In the genomic region with DNA sequence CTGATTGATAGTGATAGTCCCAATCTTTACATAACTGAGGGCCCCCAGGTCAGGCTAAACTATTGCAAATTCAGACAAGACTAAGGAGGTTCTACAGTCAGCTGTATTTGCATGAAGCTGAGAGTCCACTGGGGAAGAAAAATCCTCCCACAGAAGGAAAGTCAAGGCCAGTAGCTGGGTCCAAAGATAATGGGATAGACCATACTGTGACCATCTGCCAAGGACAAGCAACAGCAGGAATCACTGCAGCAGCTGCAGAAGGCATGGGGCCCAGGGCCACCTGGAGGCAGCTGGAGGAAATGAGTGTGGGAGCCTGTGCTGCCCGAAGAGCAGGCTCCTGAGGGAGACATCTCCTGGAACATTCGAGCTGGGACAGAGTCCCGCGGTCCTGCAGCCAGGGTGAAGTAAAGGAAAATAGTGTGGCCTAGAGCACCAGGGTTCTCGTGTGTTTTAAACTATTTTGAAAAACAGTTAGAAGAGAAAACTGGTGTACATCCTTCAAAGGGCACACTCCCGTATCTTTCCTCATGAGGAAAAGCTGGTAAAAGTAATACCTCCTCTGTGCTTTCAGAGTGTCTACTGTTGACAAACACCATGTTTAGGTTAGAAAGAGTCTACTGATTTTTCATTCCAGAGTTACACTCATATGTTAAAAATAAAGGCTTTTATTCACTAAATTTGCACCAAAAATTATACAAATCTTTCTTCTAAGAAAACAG, we compare ENCODE assay signal across 1 cellular context.
TF ChIP-seq lines count a peak whose summit lies in the region.

No MANE protein-coding gene starts in this region.

TF ChIP-seq in HepG2, 621 proteins besides CTCF, POLR2A, EP300 and RAD21 (continued from another document and continues in another):
- TF ChIP-seq, protein P1, sequence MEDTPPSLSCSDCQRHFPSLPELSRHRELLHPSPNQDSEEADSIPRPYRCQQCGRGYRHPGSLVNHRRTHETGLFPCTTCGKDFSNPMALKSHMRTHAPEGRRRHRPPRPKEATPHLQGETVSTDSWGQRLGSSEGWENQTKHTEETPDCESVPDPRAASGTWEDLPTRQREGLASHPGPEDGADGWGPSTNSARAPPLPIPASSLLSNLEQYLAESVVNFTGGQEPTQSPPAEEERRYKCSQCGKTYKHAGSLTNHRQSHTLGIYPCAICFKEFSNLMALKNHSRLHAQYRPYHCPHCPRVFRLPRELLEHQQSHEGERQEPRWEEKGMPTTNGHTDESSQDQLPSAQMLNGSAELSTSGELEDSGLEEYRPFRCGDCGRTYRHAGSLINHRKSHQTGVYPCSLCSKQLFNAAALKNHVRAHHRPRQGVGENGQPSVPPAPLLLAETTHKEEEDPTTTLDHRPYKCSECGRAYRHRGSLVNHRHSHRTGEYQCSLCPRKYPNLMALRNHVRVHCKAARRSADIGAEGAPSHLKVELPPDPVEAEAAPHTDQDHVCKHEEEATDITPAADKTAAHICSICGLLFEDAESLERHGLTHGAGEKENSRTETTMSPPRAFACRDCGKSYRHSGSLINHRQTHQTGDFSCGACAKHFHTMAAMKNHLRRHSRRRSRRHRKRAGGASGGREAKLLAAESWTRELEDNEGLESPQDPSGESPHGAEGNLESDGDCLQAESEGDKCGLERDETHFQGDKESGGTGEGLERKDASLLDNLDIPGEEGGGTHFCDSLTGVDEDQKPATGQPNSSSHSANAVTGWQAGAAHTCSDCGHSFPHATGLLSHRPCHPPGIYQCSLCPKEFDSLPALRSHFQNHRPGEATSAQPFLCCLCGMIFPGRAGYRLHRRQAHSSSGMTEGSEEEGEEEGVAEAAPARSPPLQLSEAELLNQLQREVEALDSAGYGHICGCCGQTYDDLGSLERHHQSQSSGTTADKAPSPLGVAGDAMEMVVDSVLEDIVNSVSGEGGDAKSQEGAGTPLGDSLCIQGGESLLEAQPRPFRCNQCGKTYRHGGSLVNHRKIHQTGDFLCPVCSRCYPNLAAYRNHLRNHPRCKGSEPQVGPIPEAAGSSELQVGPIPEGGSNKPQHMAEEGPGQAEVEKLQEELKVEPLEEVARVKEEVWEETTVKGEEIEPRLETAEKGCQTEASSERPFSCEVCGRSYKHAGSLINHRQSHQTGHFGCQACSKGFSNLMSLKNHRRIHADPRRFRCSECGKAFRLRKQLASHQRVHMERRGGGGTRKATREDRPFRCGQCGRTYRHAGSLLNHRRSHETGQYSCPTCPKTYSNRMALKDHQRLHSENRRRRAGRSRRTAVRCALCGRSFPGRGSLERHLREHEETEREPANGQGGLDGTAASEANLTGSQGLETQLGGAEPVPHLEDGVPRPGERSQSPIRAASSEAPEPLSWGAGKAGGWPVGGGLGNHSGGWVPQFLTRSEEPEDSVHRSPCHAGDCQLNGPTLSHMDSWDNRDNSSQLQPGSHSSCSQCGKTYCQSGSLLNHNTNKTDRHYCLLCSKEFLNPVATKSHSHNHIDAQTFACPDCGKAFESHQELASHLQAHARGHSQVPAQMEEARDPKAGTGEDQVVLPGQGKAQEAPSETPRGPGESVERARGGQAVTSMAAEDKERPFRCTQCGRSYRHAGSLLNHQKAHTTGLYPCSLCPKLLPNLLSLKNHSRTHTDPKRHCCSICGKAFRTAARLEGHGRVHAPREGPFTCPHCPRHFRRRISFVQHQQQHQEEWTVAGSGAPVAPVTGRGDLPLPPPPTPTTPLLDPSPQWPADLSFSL (CRISPR knock-in tag; IDR thresholded peaks at IDR 0.05) = no peak
- TF ChIP-seq YY1 (IDR thresholded peaks at IDR 0.05; ENCODE audit: insufficient read depth, insufficient replicate concordance, low read depth, low read length) (peak; percentile 46), BCL3 (CRISPR knock-in tag; IDR thresholded peaks at IDR 0.05) (no peak), PAWR (CRISPR knock-in tag; IDR thresholded peaks at IDR 0.05; ENCODE audit: borderline replicate concordance) (no peak), ARNT2 (CRISPR knock-in tag; IDR thresholded peaks at IDR 0.05; ENCODE audit: low read depth) (0 out of 2 replicates have a peak, but pooled peaks have one; percentile 35), ZNF563 (CRISPR knock-in tag; IDR thresholded peaks at IDR 0.05) (no peak), SMARCC2 (IDR thresholded peaks at IDR 0.05) (no peak), ZFYVE20 (CRISPR knock-in tag; IDR thresholded peaks at IDR 0.05; ENCODE audit: borderline replicate concordance, low read depth) (no peak), SMAD9 (CRISPR knock-in tag; IDR thresholded peaks at IDR 0.05) (no peak), ZSCAN31 (CRISPR knock-in tag; IDR thresholded peaks at IDR 0.05; ENCODE audit: low read depth) (no peak), ZNF382 (CRISPR knock-in tag; IDR thresholded peaks at IDR 0.05; ENCODE audit: borderline replicate concordance) (no peak), ZNF205 (CRISPR knock-in tag; IDR thresholded peaks at IDR 0.05) (peak; percentile 67; the same call in 1 of the 2 replicates), FLYWCH1 (CRISPR knock-in tag; IDR thresholded peaks at IDR 0.05) (no peak), ZNF670 (CRISPR knock-in tag; IDR thresholded peaks at IDR 0.05; ENCODE audit: borderline replicate concordance) (no peak), ZNF749 (CRISPR knock-in tag; IDR thresholded peaks at IDR 0.05; ENCODE audit: borderline replicate concordance) (no peak), ZNF567 (CRISPR knock-in tag; IDR thresholded peaks at IDR 0.05; ENCODE audit: borderline replicate concordance) (0 out of 2 replicates have a peak, but pooled peaks have one; percentile 33), NFIB (CRISPR knock-in tag; IDR thresholded peaks at IDR 0.05; ENCODE audit: borderline replicate concordance) (no peak), ZBTB46 (CRISPR knock-in tag; IDR thresholded peaks at IDR 0.05; ENCODE audit: borderline replicate concordance) (no peak), RELA (CRISPR knock-in tag; IDR thresholded peaks at IDR 0.05) (no peak), TEAD3 (CRISPR knock-in tag; optimal IDR thresholded peaks at IDR 0.05; ENCODE audit: borderline replicate concordance) (peak; percentile 82), SRSF1 (optimal IDR thresholded peaks at IDR 0.05; ENCODE audit: low read depth, low read length) (no peak), ZNF891 (CRISPR knock-in tag; IDR thresholded peaks at IDR 0.05) (no peak), THAP11 (CRISPR knock-in tag; IDR thresholded peaks at IDR 0.05) (no peak; the same call in 1 of the 2 replicates), MED1 (CRISPR knock-in tag; IDR thresholded peaks at IDR 0.05) (peak; percentile 90), ZNF577 (CRISPR knock-in tag; IDR thresholded peaks at IDR 0.05; ENCODE audit: borderline replicate concordance, low read depth) (no peak), LBX2 (CRISPR knock-in tag; IDR thresholded peaks at IDR 0.05; ENCODE audit: borderline replicate concordance) (no peak), SOX5 (CRISPR knock-in tag; IDR thresholded peaks at IDR 0.05; ENCODE audit: borderline replicate concordance) (peak; percentile 67), ZNF616 (CRISPR knock-in tag; IDR thresholded peaks at IDR 0.05; ENCODE audit: low read depth) (no peak), ZFP1 (CRISPR knock-in tag; IDR thresholded peaks at IDR 0.05) (no peak), RFX3 (CRISPR knock-in tag; IDR thresholded peaks at IDR 0.05) (no peak), ELF3 (CRISPR knock-in tag; IDR thresholded peaks at IDR 0.05) (peak; percentile 52; the same call in 1 of the 2 replicates), TMF1 (CRISPR knock-in tag; IDR thresholded peaks at IDR 0.05; ENCODE audit: low read depth) (no peak), ZBTB7A (CRISPR knock-in tag; IDR thresholded peaks at IDR 0.05) (no peak), ZNF24 (IDR thresholded peaks at IDR 0.05) (0 out of 2 replicates have a peak, but pooled peaks have one; percentile 13), FOXA1 (IDR thresholded peaks at IDR 0.05) (no peak), FOXA1 (CRISPR knock-in tag; IDR thresholded peaks at IDR 0.05) (no peak), ZNF329 (CRISPR knock-in tag; IDR thresholded peaks at IDR 0.05; ENCODE audit: low read depth) (no peak), HMG20A (CRISPR knock-in tag; IDR thresholded peaks at IDR 0.05; ENCODE audit: borderline replicate concordance) (peak; percentile 86; the same call in 1 of the 2 replicates), CEBPB (IDR thresholded peaks at IDR 0.05; ENCODE audit: borderline replicate concordance, low read depth, low read length) (no peak), YEATS4 (CRISPR knock-in tag; IDR thresholded peaks at IDR 0.05; ENCODE audit: borderline replicate concordance) (no peak), ZNF296 (CRISPR knock-in tag; conservative IDR thresholded peaks at IDR 0.05) (no peak), RFX1 (IDR thresholded peaks at IDR 0.05) (no peak), ZNF572 (CRISPR knock-in tag; IDR thresholded peaks at IDR 0.05) (no peak), ZNF136 (CRISPR knock-in tag; IDR thresholded peaks at IDR 0.05; ENCODE audit: low read depth) (no peak), ZFP62 (CRISPR knock-in tag; IDR thresholded peaks at IDR 0.05) (no peak)
- TF ChIP-seq, protein P2, sequence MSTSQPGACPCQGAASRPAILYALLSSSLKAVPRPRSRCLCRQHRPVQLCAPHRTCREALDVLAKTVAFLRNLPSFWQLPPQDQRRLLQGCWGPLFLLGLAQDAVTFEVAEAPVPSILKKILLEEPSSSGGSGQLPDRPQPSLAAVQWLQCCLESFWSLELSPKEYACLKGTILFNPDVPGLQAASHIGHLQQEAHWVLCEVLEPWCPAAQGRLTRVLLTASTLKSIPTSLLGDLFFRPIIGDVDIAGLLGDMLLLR (CRISPR knock-in tag; IDR thresholded peaks at IDR 0.05) = no peak
- TF ChIP-seq, protein P3, sequence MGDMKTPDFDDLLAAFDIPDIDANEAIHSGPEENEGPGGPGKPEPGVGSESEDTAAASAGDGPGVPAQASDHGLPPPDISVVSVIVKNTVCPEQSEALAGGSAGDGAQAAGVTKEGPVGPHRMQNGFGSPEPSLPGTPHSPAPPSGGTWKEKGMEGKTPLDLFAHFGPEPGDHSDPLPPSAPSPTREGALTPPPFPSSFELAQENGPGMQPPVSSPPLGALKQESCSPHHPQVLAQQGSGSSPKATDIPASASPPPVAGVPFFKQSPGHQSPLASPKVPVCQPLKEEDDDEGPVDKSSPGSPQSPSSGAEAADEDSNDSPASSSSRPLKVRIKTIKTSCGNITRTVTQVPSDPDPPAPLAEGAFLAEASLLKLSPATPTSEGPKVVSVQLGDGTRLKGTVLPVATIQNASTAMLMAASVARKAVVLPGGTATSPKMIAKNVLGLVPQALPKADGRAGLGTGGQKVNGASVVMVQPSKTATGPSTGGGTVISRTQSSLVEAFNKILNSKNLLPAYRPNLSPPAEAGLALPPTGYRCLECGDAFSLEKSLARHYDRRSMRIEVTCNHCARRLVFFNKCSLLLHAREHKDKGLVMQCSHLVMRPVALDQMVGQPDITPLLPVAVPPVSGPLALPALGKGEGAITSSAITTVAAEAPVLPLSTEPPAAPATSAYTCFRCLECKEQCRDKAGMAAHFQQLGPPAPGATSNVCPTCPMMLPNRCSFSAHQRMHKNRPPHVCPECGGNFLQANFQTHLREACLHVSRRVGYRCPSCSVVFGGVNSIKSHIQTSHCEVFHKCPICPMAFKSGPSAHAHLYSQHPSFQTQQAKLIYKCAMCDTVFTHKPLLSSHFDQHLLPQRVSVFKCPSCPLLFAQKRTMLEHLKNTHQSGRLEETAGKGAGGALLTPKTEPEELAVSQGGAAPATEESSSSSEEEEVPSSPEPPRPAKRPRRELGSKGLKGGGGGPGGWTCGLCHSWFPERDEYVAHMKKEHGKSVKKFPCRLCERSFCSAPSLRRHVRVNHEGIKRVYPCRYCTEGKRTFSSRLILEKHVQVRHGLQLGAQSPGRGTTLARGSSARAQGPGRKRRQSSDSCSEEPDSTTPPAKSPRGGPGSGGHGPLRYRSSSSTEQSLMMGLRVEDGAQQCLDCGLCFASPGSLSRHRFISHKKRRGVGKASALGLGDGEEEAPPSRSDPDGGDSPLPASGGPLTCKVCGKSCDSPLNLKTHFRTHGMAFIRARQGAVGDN (CRISPR knock-in tag; IDR thresholded peaks at IDR 0.05) = peak; percentile 97
- TF ChIP-seq, protein P4, sequence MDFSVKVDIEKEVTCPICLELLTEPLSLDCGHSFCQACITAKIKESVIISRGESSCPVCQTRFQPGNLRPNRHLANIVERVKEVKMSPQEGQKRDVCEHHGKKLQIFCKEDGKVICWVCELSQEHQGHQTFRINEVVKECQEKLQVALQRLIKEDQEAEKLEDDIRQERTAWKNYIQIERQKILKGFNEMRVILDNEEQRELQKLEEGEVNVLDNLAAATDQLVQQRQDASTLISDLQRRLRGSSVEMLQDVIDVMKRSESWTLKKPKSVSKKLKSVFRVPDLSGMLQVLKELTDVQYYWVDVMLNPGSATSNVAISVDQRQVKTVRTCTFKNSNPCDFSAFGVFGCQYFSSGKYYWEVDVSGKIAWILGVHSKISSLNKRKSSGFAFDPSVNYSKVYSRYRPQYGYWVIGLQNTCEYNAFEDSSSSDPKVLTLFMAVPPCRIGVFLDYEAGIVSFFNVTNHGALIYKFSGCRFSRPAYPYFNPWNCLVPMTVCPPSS (IDR thresholded peaks at IDR 0.05) = no peak
- TF ChIP-seq, protein P5, sequence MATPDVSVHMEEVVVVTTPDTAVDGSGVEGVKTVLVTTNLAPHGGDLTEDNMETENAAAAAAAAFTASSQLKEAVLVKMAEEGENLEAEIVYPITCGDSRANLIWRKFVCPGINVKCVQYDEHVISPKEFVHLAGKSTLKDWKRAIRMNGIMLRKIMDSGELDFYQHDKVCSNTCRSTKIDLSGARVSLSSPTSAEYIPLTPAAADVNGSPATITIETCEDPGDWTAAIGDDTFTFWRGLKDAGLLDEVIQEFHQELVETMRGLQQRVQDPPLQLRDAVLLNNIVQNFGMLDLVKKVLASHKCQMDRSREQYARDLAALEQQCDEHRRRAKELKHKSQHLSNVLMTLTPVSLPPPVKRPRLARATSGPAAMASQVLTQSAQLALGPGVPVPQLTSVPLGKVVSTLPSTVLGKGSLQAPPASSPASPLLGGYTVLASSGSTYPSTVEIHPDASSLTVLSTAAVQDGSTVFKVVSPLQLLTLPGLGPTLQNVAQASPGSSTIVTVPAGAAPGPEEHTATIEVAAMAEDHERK (CRISPR knock-in tag; IDR thresholded peaks at IDR 0.05; ENCODE audit: low read depth) = no peak
